In the genomic region with DNA sequence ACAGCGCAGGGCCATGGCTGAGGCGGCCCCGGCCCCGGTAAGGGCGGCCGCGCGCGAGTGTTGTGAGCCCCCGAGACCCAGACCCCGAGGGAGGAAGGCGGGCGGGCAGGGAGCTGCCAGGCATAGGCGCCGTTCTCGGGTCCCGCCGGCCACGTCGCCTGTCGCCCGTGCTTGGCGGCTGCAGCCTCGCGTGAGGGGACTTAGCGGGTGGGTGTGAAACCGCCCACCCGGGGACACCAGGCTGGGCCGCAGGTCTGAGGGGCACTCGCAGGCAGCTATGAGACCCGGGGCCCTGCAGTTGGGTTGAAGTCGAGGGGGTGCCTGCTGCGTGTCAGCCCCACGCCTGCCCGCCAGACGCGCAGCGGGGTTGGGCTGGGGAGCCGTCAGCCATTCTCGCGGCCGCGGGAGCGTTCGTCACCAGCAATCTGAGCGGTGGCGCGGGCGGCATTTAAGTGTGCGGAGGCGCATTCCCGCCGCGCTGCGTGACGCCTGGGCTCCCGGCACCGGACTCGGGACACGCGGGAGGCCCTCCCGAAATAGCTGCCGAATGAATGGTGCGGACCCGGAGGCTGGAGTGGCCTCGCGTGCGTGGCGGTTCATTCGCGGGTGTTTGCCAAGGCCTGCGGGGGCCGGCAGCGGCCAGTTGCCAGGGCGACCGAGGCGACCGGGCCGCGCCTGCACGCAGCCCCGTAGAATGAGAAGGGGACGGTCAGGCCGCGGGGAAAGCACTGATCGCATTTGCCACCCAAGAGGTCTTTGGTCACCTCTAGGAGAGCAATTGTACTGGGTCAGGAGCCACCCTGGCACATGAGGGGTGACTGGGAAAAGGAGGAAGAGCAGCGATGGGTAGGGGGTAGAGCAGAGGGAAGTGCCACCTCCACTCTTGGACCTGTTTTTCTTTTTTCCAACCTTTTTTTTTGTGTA, we compare ENCODE assay signal across 1 cellular context.
TF ChIP-seq lines count a peak whose summit lies in the region.

No MANE protein-coding gene starts in this region.

TF ChIP-seq in HepG2, 621 proteins besides CTCF, POLR2A, EP300 and RAD21 (continued from another document and continues in another):
- TF ChIP-seq ZSCAN29 (CRISPR knock-in tag; conservative IDR thresholded peaks at IDR 0.05), result no peak
- TF ChIP-seq, protein P1, sequence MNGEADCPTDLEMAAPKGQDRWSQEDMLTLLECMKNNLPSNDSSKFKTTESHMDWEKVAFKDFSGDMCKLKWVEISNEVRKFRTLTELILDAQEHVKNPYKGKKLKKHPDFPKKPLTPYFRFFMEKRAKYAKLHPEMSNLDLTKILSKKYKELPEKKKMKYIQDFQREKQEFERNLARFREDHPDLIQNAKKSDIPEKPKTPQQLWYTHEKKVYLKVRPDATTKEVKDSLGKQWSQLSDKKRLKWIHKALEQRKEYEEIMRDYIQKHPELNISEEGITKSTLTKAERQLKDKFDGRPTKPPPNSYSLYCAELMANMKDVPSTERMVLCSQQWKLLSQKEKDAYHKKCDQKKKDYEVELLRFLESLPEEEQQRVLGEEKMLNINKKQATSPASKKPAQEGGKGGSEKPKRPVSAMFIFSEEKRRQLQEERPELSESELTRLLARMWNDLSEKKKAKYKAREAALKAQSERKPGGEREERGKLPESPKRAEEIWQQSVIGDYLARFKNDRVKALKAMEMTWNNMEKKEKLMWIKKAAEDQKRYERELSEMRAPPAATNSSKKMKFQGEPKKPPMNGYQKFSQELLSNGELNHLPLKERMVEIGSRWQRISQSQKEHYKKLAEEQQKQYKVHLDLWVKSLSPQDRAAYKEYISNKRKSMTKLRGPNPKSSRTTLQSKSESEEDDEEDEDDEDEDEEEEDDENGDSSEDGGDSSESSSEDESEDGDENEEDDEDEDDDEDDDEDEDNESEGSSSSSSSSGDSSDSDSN (CRISPR knock-in tag; IDR thresholded peaks at IDR 0.05), result peak; percentile 76
- TF ChIP-seq ZNF570 (CRISPR knock-in tag; IDR thresholded peaks at IDR 0.05; ENCODE audit: borderline replicate concordance), result no peak
- no peak; the same call in 1 of the 2 replicates for TF ChIP-seq YEATS4 (CRISPR knock-in tag; IDR thresholded peaks at IDR 0.05; ENCODE audit: borderline replicate concordance)
- no peak for TF ChIP-seq ZNF558 (CRISPR knock-in tag; IDR thresholded peaks at IDR 0.05; ENCODE audit: borderline replicate concordance)
- TF ChIP-seq ZEB1 (IDR thresholded peaks at IDR 0.05; ENCODE audit: insufficient replicate concordance, low read depth), result no peak
- TF ChIP-seq MTA1 (CRISPR knock-in tag; IDR thresholded peaks at IDR 0.05; ENCODE audit: borderline replicate concordance), result no peak
- no peak for TF ChIP-seq SIX4 (CRISPR knock-in tag; IDR thresholded peaks at IDR 0.05)
- TF ChIP-seq, protein P2, sequence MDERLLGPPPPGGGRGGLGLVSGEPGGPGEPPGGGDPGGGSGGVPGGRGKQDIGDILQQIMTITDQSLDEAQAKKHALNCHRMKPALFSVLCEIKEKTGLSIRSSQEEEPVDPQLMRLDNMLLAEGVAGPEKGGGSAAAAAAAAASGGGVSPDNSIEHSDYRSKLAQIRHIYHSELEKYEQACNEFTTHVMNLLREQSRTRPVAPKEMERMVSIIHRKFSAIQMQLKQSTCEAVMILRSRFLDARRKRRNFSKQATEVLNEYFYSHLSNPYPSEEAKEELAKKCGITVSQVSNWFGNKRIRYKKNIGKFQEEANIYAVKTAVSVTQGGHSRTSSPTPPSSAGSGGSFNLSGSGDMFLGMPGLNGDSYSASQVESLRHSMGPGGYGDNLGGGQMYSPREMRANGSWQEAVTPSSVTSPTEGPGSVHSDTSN (CRISPR knock-in tag; IDR thresholded peaks at IDR 0.05), result no peak
- TF ChIP-seq, protein P3, sequence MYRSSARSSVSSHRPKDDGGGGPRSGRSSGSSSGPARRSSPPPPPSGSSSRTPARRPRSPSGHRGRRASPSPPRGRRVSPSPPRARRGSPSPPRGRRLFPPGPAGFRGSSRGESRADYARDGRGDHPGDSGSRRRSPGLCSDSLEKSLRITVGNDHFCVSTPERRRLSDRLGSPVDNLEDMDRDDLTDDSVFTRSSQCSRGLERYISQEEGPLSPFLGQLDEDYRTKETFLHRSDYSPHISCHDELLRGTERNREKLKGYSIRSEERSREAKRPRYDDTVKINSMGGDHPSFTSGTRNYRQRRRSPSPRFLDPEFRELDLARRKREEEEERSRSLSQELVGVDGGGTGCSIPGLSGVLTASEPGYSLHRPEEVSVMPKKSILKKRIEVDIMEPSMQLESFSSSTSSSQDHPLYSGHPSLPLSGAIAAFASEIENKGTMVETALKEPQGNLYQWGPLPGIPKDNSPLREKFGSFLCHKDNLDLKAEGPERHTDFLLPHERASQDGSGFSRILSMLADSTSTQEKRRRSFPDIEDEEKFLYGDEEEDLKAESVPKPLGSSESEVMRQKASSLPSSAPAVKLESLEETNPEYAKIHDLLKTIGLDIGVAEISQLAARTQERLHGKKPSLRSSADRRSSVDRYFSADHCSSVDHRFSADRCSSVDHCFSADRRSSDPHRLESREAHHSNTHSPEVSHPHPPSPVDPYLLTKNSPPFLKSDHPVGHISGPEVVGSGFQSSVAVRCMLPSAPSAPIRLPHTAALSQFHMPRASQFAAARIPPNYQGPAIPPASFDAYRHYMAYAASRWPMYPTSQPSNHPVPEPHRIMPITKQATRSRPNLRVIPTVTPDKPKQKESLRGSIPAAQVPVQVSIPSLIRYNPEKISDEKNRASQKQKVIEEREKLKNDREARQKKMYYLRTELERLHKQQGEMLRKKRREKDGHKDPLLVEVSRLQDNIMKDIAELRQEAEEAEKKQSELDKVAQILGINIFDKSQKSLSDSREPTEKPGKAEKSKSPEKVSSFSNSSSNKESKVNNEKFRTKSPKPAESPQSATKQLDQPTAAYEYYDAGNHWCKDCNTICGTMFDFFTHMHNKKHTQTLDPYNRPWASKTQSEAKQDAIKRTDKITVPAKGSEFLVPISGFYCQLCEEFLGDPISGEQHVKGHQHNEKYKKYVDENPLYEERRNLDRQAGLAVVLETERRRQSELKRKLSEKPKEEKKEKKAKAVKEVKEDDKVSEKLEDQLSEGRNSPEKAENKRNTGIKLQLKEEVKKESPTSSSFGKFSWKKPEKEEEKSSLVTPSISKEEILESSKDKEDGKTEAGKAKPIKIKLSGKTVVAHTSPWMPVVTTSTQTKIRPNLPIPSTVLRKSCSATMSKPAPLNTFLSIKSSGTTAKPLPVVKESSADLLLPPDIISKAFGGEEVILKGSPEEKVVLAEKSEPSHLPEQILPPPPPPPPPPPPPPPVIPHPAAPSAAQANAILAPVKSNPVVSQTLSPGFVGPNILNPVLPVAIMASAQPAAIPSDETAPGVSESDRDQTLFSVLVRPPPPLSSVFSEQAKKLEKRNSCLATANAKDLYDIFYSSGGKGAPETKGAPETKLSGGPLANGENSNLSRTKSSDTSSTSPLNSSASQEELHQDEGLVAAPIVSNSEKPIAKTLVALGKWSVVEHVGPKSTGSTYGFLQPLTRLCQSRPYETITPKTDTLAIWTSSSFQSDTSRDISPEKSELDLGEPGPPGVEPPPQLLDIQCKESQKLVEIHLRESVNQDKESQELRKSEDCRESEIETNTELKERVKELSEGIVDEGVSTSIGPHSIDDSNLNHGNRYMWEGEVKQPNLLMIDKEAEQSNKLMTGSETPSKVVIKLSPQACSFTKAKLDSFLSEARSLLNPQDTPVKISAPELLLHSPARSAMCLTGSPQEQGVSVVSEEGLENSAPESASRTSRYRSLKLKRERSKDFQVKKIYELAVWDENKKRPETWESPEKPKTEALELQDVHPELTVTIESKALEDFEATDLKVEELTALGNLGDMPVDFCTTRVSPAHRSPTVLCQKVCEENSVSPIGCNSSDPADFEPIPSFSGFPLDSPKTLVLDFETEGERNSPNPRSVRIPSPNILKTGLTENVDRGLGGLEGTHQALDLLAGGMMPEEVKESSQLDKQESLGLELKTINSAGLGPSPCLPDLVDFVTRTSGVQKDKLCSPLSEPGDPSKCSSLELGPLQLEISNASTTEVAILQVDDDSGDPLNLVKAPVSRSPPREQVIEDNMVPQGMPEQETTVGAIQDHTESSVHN (CRISPR knock-in tag; IDR thresholded peaks at IDR 0.05), result no peak
- 0 out of 2 replicates have a peak, but pooled peaks have one; percentile 50 for TF ChIP-seq ZNF746 (CRISPR knock-in tag; IDR thresholded peaks at IDR 0.05)
- peak; percentile 42; the same call in 1 of the 2 replicates for TF ChIP-seq TBX2 (CRISPR knock-in tag; IDR thresholded peaks at IDR 0.05; ENCODE audit: borderline replicate concordance)
- TF ChIP-seq ZFY (CRISPR knock-in tag; IDR thresholded peaks at IDR 0.05), result peak; percentile 72
- no peak; the same call in 1 of the 2 replicates for TF ChIP-seq KLF12 (CRISPR knock-in tag; IDR thresholded peaks at IDR 0.05; ENCODE audit: borderline replicate concordance)
- TF ChIP-seq ZNF839 (CRISPR knock-in tag; IDR thresholded peaks at IDR 0.05; ENCODE audit: borderline replicate concordance), result no peak
- TF ChIP-seq KDM1A (CRISPR knock-in tag; IDR thresholded peaks at IDR 0.05), result no peak
- TF ChIP-seq, protein P4, sequence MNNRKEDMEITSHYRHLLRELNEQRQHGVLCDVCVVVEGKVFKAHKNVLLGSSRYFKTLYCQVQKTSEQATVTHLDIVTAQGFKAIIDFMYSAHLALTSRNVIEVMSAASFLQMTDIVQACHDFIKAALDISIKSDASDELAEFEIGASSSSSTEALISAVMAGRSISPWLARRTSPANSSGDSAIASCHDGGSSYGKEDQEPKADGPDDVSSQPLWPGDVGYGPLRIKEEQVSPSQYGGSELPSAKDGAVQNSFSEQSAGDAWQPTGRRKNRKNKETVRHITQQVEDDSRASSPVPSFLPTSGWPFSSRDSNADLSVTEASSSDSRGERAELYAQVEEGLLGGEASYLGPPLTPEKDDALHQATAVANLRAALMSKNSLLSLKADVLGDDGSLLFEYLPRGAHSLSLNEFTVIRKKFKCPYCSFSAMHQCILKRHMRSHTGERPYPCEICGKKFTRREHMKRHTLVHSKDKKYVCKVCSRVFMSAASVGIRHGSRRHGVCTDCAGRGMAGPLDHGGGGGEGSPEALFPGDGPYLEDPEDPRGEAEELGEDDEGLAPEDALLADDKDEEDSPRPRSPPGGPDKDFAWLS (CRISPR knock-in tag; IDR thresholded peaks at IDR 0.05; ENCODE audit: borderline replicate concordance), result no peak
- TF ChIP-seq TAF15 (IDR thresholded peaks at IDR 0.05; ENCODE audit: low read depth, low read length, poor library complexity, severe bottlenecking), result no peak
- TF ChIP-seq PHF20 (CRISPR knock-in tag; IDR thresholded peaks at IDR 0.05), result no peak
- TF ChIP-seq ZNF569 (CRISPR knock-in tag; IDR thresholded peaks at IDR 0.05; ENCODE audit: borderline replicate concordance), result no peak
- no peak for TF ChIP-seq SP2 (CRISPR knock-in tag; IDR thresholded peaks at IDR 0.05)
- peak; percentile 76; the same call in 1 of the 2 replicates for TF ChIP-seq PHF8 (CRISPR knock-in tag; IDR thresholded peaks at IDR 0.05)
- TF ChIP-seq ZNF343 (CRISPR knock-in tag; IDR thresholded peaks at IDR 0.05), result 0 out of 2 replicates have a peak, but pooled peaks have one; percentile 5
- TF ChIP-seq MYNN (CRISPR knock-in tag; IDR thresholded peaks at IDR 0.05; ENCODE audit: low read depth), result no peak
- TF ChIP-seq SUZ12 (IDR thresholded peaks at IDR 0.05; ENCODE audit: low read depth, low read length), result no peak
- no peak; the same call in 1 of the 2 replicates for TF ChIP-seq MTF2 (CRISPR knock-in tag; IDR thresholded peaks at IDR 0.05; ENCODE audit: borderline replicate concordance)
- no peak for TF ChIP-seq SETDB1 (CRISPR knock-in tag; IDR thresholded peaks at IDR 0.05; ENCODE audit: borderline replicate concordance)
- TF ChIP-seq, protein P5, sequence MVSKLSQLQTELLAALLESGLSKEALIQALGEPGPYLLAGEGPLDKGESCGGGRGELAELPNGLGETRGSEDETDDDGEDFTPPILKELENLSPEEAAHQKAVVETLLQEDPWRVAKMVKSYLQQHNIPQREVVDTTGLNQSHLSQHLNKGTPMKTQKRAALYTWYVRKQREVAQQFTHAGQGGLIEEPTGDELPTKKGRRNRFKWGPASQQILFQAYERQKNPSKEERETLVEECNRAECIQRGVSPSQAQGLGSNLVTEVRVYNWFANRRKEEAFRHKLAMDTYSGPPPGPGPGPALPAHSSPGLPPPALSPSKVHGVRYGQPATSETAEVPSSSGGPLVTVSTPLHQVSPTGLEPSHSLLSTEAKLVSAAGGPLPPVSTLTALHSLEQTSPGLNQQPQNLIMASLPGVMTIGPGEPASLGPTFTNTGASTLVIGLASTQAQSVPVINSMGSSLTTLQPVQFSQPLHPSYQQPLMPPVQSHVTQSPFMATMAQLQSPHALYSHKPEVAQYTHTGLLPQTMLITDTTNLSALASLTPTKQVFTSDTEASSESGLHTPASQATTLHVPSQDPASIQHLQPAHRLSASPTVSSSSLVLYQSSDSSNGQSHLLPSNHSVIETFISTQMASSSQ (IDR thresholded peaks at IDR 0.05; ENCODE audit: low read depth), result no peak
- TF ChIP-seq, protein P5 (CRISPR knock-in tag; IDR thresholded peaks at IDR 0.05; ENCODE audit: borderline replicate concordance), result no peak
- TF ChIP-seq ZNF530 (CRISPR knock-in tag; IDR thresholded peaks at IDR 0.05; ENCODE audit: low read depth), result no peak
- no peak for TF ChIP-seq FOSL1 (CRISPR knock-in tag; IDR thresholded peaks at IDR 0.05; ENCODE audit: borderline replicate concordance)
- TF ChIP-seq ZNF713 (CRISPR knock-in tag; IDR thresholded peaks at IDR 0.05), result no peak
- TF ChIP-seq SMC3 (IDR thresholded peaks at IDR 0.05; ENCODE audit: low read length), result no peak
